Comparison of ENCODE assay signal across 8 cellular contexts in genomic region chr2:54572262-54572635, GRCh38.
DNase-seq lines count a peak whose midpoint lies in the region; ATAC-seq and TF ChIP-seq lines count a peak whose summit lies in the region.

No MANE protein-coding gene starts in this region.

- peak; percentile 66 for ATAC-seq in RWPE2 (ENCODE audit: low read depth)
- no peak for ATAC-seq in GM18870 (IDR thresholded peaks at IDR 0.05; ENCODE audit: unreplicated experiment)

- DNase-seq in activated CD4-positive, alpha-beta T cell treated with anti-CD3 and anti-CD28 coated beads, Interleukin-2, amount 10 ng/mL, durations not matched to agents 24 days and 14 days, result peak; percentile 87
- DNase-seq in activated CD4-positive, alpha-beta T cell treated with anti-CD3 and anti-CD28 coated beads for 1 hour, result no peak
- no peak for DNase-seq in RWPE2 (ENCODE audit: low spot score)
- no peak for DNase-seq in endothelial cell (ENCODE audit: low spot score)
- DNase-seq in neural progenitor cell (ENCODE audit: low spot score), result no peak
- DNase-seq in posterior cingulate gyrus, result no peak
- no peak for DNase-seq in GM10248 (ENCODE audit: extremely low spot score)

- H3K36me3 ChIP-seq in RWPE2 (ENCODE audit: low read depth) (peaks cover 17% of the 10 kb centered on the region), neural progenitor cell (no peaks in the 10 kb centered on the region)

- H3K4me2 ChIP-seq in neural progenitor cell, result peak overlapping the region; percentile 12

- H3K36me3 Mint-ChIP-seq in activated CD4-positive, alpha-beta T cell treated with anti-CD3 and anti-CD28 coated beads, Interleukin-2, amount 10 ng/mL, durations not matched to agents 24 days and 14 days (ENCODE audit: low read depth), result peaks cover 9% of the 10 kb centered on the region
- H3K36me3 Mint-ChIP-seq in endothelial cell (ENCODE audit: low read depth, unreplicated experiment) (peaks cover 42% of the 10 kb centered on the region), neural progenitor cell (peaks cover 14% of the 10 kb centered on the region)

- peaks cover 3% of the 10 kb centered on the region for H3K9me3 Mint-ChIP-seq in activated CD4-positive, alpha-beta T cell treated with anti-CD3 and anti-CD28 coated beads, Interleukin-2, amount 10 ng/mL, durations not matched to agents 24 days and 14 days
- no peaks in the 10 kb centered on the region for H3K9me3 Mint-ChIP-seq in endothelial cell (ENCODE audit: unreplicated experiment)
- peaks cover 2% of the 10 kb centered on the region for H3K9me3 Mint-ChIP-seq in neural progenitor cell

- peaks cover 82% of the 10 kb centered on the region for H4K20me1 ChIP-seq in neural progenitor cell (ENCODE audit: low read depth)

- H3K79me2 ChIP-seq in neural progenitor cell (ENCODE audit: low read depth), result peaks cover 89% of the 10 kb centered on the region

- intact Hi-C loops in activated CD4-positive, alpha-beta T cell treated with anti-CD3 and anti-CD28 coated beads, Interleukin-2, amount 10 ng/mL, durations not matched to agents 24 days and 14 days (cut with micrococcal nuclease), result loop anchor here (1.0 to 5.0 kb wide), 5 partner anchors 8 to 1045 kb away; partner anchors contain the start of genes PPP4R3B and RTN4
- intact Hi-C loops in posterior cingulate gyrus (cut with DNase I), result no loop called here

- peak overlapping the region; percentile 100 for H3K27ac ChIP-seq in RWPE2 (ENCODE audit: poor library complexity, severe bottlenecking)
- H3K27ac ChIP-seq in neural progenitor cell, result no peak overlapping the region

- H3K27me3 ChIP-seq in RWPE2 (ENCODE audit: insufficient read depth, poor library complexity, severe bottlenecking) (no peaks in the 10 kb centered on the region), neural progenitor cell (no peaks in the 10 kb centered on the region)

- CTCF ChIA-PET in GM10248 (lab: Yijun Ruan, JAX), result interaction anchor here (0.9 to 3.3 kb wide), 7 partner anchors 8 to 50 kb away, joined by 3 to 26 read pairs (median 5); no protein-coding TSS in a partner anchor

- peak overlapping the region; percentile 96 for H3K27ac Mint-ChIP-seq in activated CD4-positive, alpha-beta T cell treated with anti-CD3 and anti-CD28 coated beads, Interleukin-2, amount 10 ng/mL, durations not matched to agents 24 days and 14 days
- H3K27ac Mint-ChIP-seq in endothelial cell (ENCODE audit: unreplicated experiment) (peak overlapping the region; percentile 84), neural progenitor cell (no peak overlapping the region)

- peaks cover 92% of the 10 kb centered on the region for H3K4me1 ChIP-seq in RWPE2 (ENCODE audit: insufficient read depth, poor library complexity, severe bottlenecking)
- H3K4me1 ChIP-seq in neural progenitor cell, result peaks cover 40% of the 10 kb centered on the region

- H3K27me3 Mint-ChIP-seq in activated CD4-positive, alpha-beta T cell treated with anti-CD3 and anti-CD28 coated beads, Interleukin-2, amount 10 ng/mL, durations not matched to agents 24 days and 14 days, result no peaks in the 10 kb centered on the region
- peaks cover 20% of the 10 kb centered on the region for H3K27me3 Mint-ChIP-seq in endothelial cell (ENCODE audit: unreplicated experiment)
- peaks cover 2% of the 10 kb centered on the region for H3K27me3 Mint-ChIP-seq in neural progenitor cell (ENCODE audit: insufficient read depth, low read depth)

- peak overlapping the region; percentile 87 for H3K4me3 Mint-ChIP-seq in activated CD4-positive, alpha-beta T cell treated with anti-CD3 and anti-CD28 coated beads, Interleukin-2, amount 10 ng/mL, durations not matched to agents 24 days and 14 days
- H3K4me3 Mint-ChIP-seq in endothelial cell (ENCODE audit: unreplicated experiment), result peak overlapping the region; percentile 66
- no peak overlapping the region for H3K4me3 Mint-ChIP-seq in neural progenitor cell

- no peak overlapping the region for H3K9ac ChIP-seq in neural progenitor cell

- no peak overlapping the region for H3K4me3 ChIP-seq in RWPE2 (ENCODE audit: severe bottlenecking)
- no peak overlapping the region for H3K4me3 ChIP-seq in neural progenitor cell

- POLR2A ChIA-PET in GM10248 (lab: Yijun Ruan, JAX), result interaction anchor here (0.6 to 2.4 kb wide), 6 partner anchors 9 to 80 kb away, joined by 3 to 11 read pairs (median 3); no protein-coding TSS in a partner anchor

- TF ChIP-seq CTCF in RWPE2 (IDR thresholded peaks at IDR 0.05; ENCODE audit: poor library complexity, severe bottlenecking) (no peak), endothelial cell (IDR thresholded peaks at IDR 0.05; ENCODE audit: unreplicated experiment) (no peak), neural progenitor cell (IDR thresholded peaks at IDR 0.05) (no peak), GM10248 (IDR thresholded peaks at IDR 0.05; ENCODE audit: control extremely low read depth, extremely low read depth, low read depth, missing control alignments) (no peak)

- no peak overlapping the region for H2AFZ ChIP-seq in neural progenitor cell (replicated peaks)

- H3F3A ChIP-seq in neural progenitor cell (ENCODE audit: low read depth), result peaks cover 18% of the 10 kb centered on the region

- H3K9me3 ChIP-seq in RWPE2 (ENCODE audit: severe bottlenecking), result no peaks in the 10 kb centered on the region
- no peaks in the 10 kb centered on the region for H3K9me3 ChIP-seq in neural progenitor cell (ENCODE audit: low read depth)

- peaks cover 83% of the 10 kb centered on the region for H3K4me1 Mint-ChIP-seq in activated CD4-positive, alpha-beta T cell treated with anti-CD3 and anti-CD28 coated beads, Interleukin-2, amount 10 ng/mL, durations not matched to agents 24 days and 14 days
- H3K4me1 Mint-ChIP-seq in endothelial cell (ENCODE audit: unreplicated experiment) (peaks cover 86% of the 10 kb centered on the region), neural progenitor cell (peaks cover 40% of the 10 kb centered on the region)
